In the genomic region with DNA sequence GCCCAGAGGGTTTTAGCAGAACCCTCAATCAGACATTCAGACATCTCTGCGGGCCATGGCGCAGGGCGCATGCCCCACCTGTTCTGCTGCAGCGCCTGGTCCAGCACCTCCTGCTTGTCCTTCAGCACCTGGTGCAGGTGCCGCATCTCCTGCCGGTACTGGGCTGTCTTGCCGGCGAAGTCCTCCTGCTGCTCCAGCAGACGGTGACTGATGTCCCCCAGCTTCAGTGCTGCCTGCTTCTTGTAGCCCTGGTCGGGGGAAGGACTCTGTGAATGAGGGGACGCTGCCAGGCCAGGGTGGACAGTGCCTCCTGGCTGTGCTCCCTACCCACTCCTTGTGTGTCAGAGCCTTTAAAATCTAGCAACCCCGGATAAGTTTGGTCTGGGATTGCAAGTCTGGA, we compare ENCODE assay signal across 28 cellular contexts. TPM values are rescaled to one million over a fixed set of nuclear protein-coding genes. Genes with fewer than 3 reads are reported as not detected.
DNase-seq lines count a peak whose midpoint lies in the region; ATAC-seq, FAIRE-seq and TF ChIP-seq lines count a peak whose summit lies in the region.
"Had no signal": no experiment of that assay in that cellular context is flagged by ENCODE, and none has a peak within 500 bp of the region (broad histone marks: within the 10 kb centered on the region; RNA-seq: fewer than 3 reads in every experiment).

No MANE protein-coding gene starts in this region.

- H3K27me3 ChIP-seq in heart left ventricle (no peaks in the 10 kb centered on the region), upper lobe of right lung (no peaks in the 10 kb centered on the region)
- H3K27me3 ChIP-seq in CD8-positive, alpha-beta T cell (ENCODE audit: insufficient read depth, low read length) = no peaks in the 10 kb centered on the region
- H3K27me3 ChIP-seq: BLaER1 had no signal

- H3K27ac ChIP-seq in heart left ventricle = no peak overlapping the region
- H3K27ac ChIP-seq in upper lobe of right lung = no peak overlapping the region
- no peak overlapping the region for H3K27ac ChIP-seq in CD8-positive, alpha-beta T cell (ENCODE audit: low read depth, low read length)
- H3K27ac ChIP-seq: BLaER1 had no signal

- DNase-seq in cardiac septum (ENCODE audit: low spot score) (peak; percentile 15), heart left ventricle (no peak), mesenteric fat pad (ENCODE audit: low spot score) (peak; percentile 80), upper lobe of right lung (peak; percentile 49), D721Med (ENCODE audit: insufficient read length, low spot score) (no peak)
- no peak for DNase-seq in central memory CD8-positive, alpha-beta T cell (ENCODE audit: low spot score in 2 of 2)
- no peak for DNase-seq in stimulated activated CD4-positive, alpha-beta T cell treated with anti-CD3 and anti-CD28 coated beads, Interleukin-1b, Interleukin-23, amount 100 ng/mL, for 48 hours
- no peak for DNase-seq in CD8-positive, alpha-beta T cell
- DNase-seq: CD4-positive, CD25-positive, alpha-beta regulatory T cell; HFFc6; KBM-7; MV-4-11; NCI-H1105; NCI-H1694 treated with DMSO at 0.1 percent for 48 hours; NCI-H2081; NCI-H2227 treated with DMSO at 0.1 percent for 48 hours; NCI-H526 treated with DMSO at 0.1 percent for 48 hours; Right ventricle myocardium superior; RPMI8226 had no signal

- H3K9me3 Mint-ChIP-seq in central memory CD8-positive, alpha-beta T cell = no peaks in the 10 kb centered on the region
- H3K9me3 Mint-ChIP-seq in CD8-positive, alpha-beta T cell = no peaks in the 10 kb centered on the region
- H3K9me3 Mint-ChIP-seq: CD4-positive, CD25-positive, alpha-beta regulatory T cell; HFFc6 had no signal

- TF ChIP-seq CTCF in heart left ventricle (IDR thresholded peaks at IDR 0.05) = no peak
- TF ChIP-seq CTCF in upper lobe of right lung (IDR thresholded peaks at IDR 0.05) = no peak
- TF ChIP-seq CTCF in D721Med (IDR thresholded peaks at IDR 0.05; ENCODE audit: insufficient read depth, missing control alignments) = no peak
- TF ChIP-seq CTCF in CD8-positive, alpha-beta T cell (IDR thresholded peaks at IDR 0.05) = no peak

- H3K27ac Mint-ChIP-seq in central memory CD8-positive, alpha-beta T cell (ENCODE audit: low read depth) = peak overlapping the region; percentile 80
- H3K27ac Mint-ChIP-seq in CD8-positive, alpha-beta T cell = no peak overlapping the region
- H3K27ac Mint-ChIP-seq: HFFc6 had no signal

- H3K36me3 Mint-ChIP-seq in central memory CD8-positive, alpha-beta T cell (ENCODE audit: insufficient read depth) = peaks cover 2% of the 10 kb centered on the region
- H3K36me3 Mint-ChIP-seq in CD8-positive, alpha-beta T cell = peaks cover 21% of the 10 kb centered on the region

- FAIRE-seq in D721Med (lab: Jason Lieb, UNC) = no peak
- FAIRE-seq: G401.6, GM12878 had no signal

- POLR2A ChIA-PET in CD8-positive, alpha-beta T cell (lab: Charles Lee) = no interaction called here

- H3K27me3 Mint-ChIP-seq in central memory CD8-positive, alpha-beta T cell = no peaks in the 10 kb centered on the region
- H3K27me3 Mint-ChIP-seq in CD8-positive, alpha-beta T cell (ENCODE audit: low read depth) = no peaks in the 10 kb centered on the region
- H3K27me3 Mint-ChIP-seq: CD4-positive, CD25-positive, alpha-beta regulatory T cell had no signal

- H3K9me3 ChIP-seq in heart left ventricle (no peaks in the 10 kb centered on the region), upper lobe of right lung (no peaks in the 10 kb centered on the region)
- H3K9me3 ChIP-seq in CD8-positive, alpha-beta T cell (ENCODE audit: low read length) = no peaks in the 10 kb centered on the region
- H3K9me3 ChIP-seq: BLaER1, HAP-1 had no signal

- intact Hi-C loops in cardiac septum (cut with DNase I) = no loop called here
- intact Hi-C loops in heart left ventricle (cut with DNase I) = no loop called here
- intact Hi-C loops in upper lobe of right lung (cut with DNase I) = no loop called here
- intact Hi-C loops in CD8-positive, alpha-beta T cell (cut with DNase I, micrococcal nuclease) = no loop called here

- 83 to 94% (median 90%) methylated on average over 12 of the region's 12 CpGs for WGBS in heart left ventricle, 4 donors

- H3K4me1 Mint-ChIP-seq in central memory CD8-positive, alpha-beta T cell = no peaks in the 10 kb centered on the region
- no peaks in the 10 kb centered on the region for H3K4me1 Mint-ChIP-seq in CD8-positive, alpha-beta T cell (ENCODE audit: low read depth)
- H3K4me1 Mint-ChIP-seq: CD4-positive, CD25-positive, alpha-beta regulatory T cell had no signal

- CTCF ChIA-PET in CD8-positive, alpha-beta T cell (lab: Charles Lee) = no interaction called here

- H3K4me1 ChIP-seq in heart left ventricle (no peaks in the 10 kb centered on the region), upper lobe of right lung (no peaks in the 10 kb centered on the region)
- no peaks in the 10 kb centered on the region for H3K4me1 ChIP-seq in CD8-positive, alpha-beta T cell (ENCODE audit: insufficient read depth, low read length)
- H3K4me1 ChIP-seq: BLaER1, HAP-1 had no signal

- no peak overlapping the region for H3K4me3 ChIP-seq in heart left ventricle
- no peak overlapping the region for H3K4me3 ChIP-seq in upper lobe of right lung
- no peak overlapping the region for H3K4me3 ChIP-seq in CD8-positive, alpha-beta T cell (ENCODE audit: low read depth, low read length)
- H3K4me3 ChIP-seq: BLaER1, GM12878, HAP-1 had no signal

- H3K36me3 ChIP-seq in heart left ventricle = peaks cover 0 to 35% (median 12%) of the 10 kb centered on the region in 9 donors
- peaks cover 6% of the 10 kb centered on the region for H3K36me3 ChIP-seq in upper lobe of right lung
- H3K36me3 ChIP-seq in CD8-positive, alpha-beta T cell (ENCODE audit: insufficient read depth, low read length) = no peaks in the 10 kb centered on the region
- H3K36me3 ChIP-seq: HAP-1 had no signal

- no peak for TF ChIP-seq POLR2A in heart left ventricle (IDR thresholded peaks at IDR 0.05)

- no peak overlapping the region for H3K4me3 Mint-ChIP-seq in central memory CD8-positive, alpha-beta T cell
- H3K4me3 Mint-ChIP-seq in CD8-positive, alpha-beta T cell = no peak overlapping the region
- H3K4me3 Mint-ChIP-seq: CD4-positive, CD25-positive, alpha-beta regulatory T cell; HFFc6 had no signal

- ATAC-seq in heart left ventricle (no peak), upper lobe of right lung (no peak)
- no peak for ATAC-seq in central memory CD8-positive, alpha-beta T cell (replicated peaks; ENCODE audit: extremely low read depth, poor library complexity, severe bottlenecking)
- ATAC-seq in CD8-positive, alpha-beta T cell = no peak
- ATAC-seq: GM12878 had no signal

RNA-seq across cellular contexts. Expression of a gene that starts 12.2 kb away (rescaled TPM):
- total RNA-seq in cardiac septum (not detected), heart left ventricle (not detected), mesenteric fat pad (0.29 TPM), upper lobe of right lung (0.46 TPM)
- under 1 TPM in 1 of 2 donors, not detected in 1; 0.07 TPM for polyA plus RNA-seq in heart left ventricle
- not detected for total RNA-seq in CD8-positive, alpha-beta T cell
- total RNA-seq: A172, HFFc6, LHCN-M2, MCF 10A, NCI-H460, Right ventricle myocardium superior had no signal
- polyA plus RNA-seq: AG04450; CD4-positive, CD25-positive, alpha-beta regulatory T cell; GM12878 had no signal

Comparison
In these comparisons a context has a peak if more than half of its experiments do, and no peak if none do; other contexts are left out.
1. DNase-seq: peak in cardiac septum (single experiment), mesenteric fat pad (single experiment) and upper lobe of right lung (single experiment); none in heart left ventricle (0 of 5), central memory CD8-positive, alpha-beta T cell (0 of 2), stimulated activated CD4-positive, alpha-beta T cell treated with anti-CD3 and anti-CD28 coated beads, Interleukin-1b, Interleukin-23, amount 100 ng/mL, for 48 hours (single experiment), D721Med (single experiment) and CD8-positive, alpha-beta T cell (0 of 7).